19 cellular contexts compared by ENCODE assay signal in the genomic region with DNA sequence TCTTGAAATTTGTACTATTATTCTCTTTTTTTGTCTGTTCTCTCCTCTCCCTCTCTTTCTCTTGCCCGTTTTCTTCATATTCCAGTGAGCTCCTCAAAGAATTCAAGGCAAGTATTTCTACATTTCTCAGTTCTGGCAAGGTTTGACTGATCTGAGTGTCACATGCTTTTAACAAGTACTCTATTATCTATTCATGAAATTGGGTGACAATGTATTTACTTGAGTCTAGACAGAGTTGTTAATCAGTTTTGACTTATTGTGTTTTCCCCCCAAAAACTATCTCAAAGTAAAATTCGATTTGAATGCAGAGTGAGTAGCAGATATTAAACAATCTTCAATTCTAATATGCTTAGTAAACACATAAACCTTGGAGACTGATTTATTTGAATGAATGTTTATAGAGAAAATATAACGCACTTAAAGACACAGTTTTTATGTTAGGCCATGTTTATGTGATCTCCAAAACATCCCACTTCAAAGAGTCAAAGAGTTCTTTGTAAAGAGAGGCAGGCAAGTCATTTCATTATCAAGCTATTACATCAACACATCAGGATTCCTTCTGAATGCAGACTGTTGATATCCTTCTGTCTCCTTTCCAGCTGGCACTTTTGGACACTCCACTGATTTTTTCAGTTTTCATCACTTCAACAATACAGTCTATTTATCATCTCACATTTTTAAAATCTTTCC.
DNase-seq lines count a peak whose midpoint lies in the region; ATAC-seq and TF ChIP-seq lines count a peak whose summit lies in the region.
"Had no signal": no experiment of that assay in that cellular context is flagged by ENCODE, and none has a peak within 500 bp of the region (broad histone marks: within the 10 kb centered on the region; RNA-seq: fewer than 3 reads in every experiment).

No MANE protein-coding gene starts in this region.

- no peaks in the 10 kb centered on the region for H3K9me3 Mint-ChIP-seq in mesothelial cell of epicardium

- no peak for ATAC-seq in GM19035 (IDR thresholded peaks at IDR 0.05; ENCODE audit: unreplicated experiment)
- ATAC-seq: Right ventricle myocardium inferior had no signal

- no peak for TF ChIP-seq CTCF in mesothelial cell of epicardium (IDR thresholded peaks at IDR 0.05; ENCODE audit: unreplicated experiment)

- no peaks in the 10 kb centered on the region for H3K27me3 Mint-ChIP-seq in mesothelial cell of epicardium (ENCODE audit: low read depth)
- H3K27me3 Mint-ChIP-seq: B cell had no signal

- H3K4me1 Mint-ChIP-seq in mesothelial cell of epicardium = peaks cover 5% of the 10 kb centered on the region
- H3K4me1 Mint-ChIP-seq: B cell, CD14-positive monocyte had no signal

- in situ Hi-C loops in SK-MEL-5 (cut with HindIII; ENCODE audit: low pct_unique_long_range_greater_than_20kb, low sequenced_read_pairs) = no loop called here

- no peak overlapping the region for H3K27ac Mint-ChIP-seq in mesothelial cell of epicardium
- H3K27ac Mint-ChIP-seq: B cell, CD14-positive monocyte had no signal

- no peak overlapping the region for H3K4me3 Mint-ChIP-seq in mesothelial cell of epicardium
- H3K4me3 Mint-ChIP-seq: B cell, CD14-positive monocyte had no signal

- DNase-seq in COLO829 (ENCODE audit: low spot score) = peak; percentile 33
- peak; percentile 91 for DNase-seq in SK-MEL-5 (ENCODE audit: low read depth, low spot score)
- DNase-seq in left kidney (ENCODE audit: low read depth, low spot score) = peak; percentile 4
- DNase-seq in putamen (ENCODE audit: low spot score) = peak; percentile 75
- no peak for DNase-seq in mesothelial cell of epicardium (ENCODE audit: low spot score in 2 of 2, unreplicated experiment in 2 of 2)
- no peak for DNase-seq in DMS53 treated with DMSO at 0.1 percent for 48 hours (lab: John Stamatoyannopoulos, UW; ENCODE audit: unreplicated experiment)
- DNase-seq: DMS79, Kasumi-1, MG63, NCI-H1417, NCI-H1694 treated with DMSO at 0.1 percent for 48 hours, NCI-H2081 treated with DMSO at 0.1 percent for 48 hours, NCI-H2171 treated with DMSO at 0.1 percent for 48 hours, NCI-H524 treated with DMSO at 0.1 percent for 48 hours, SW 1271 had no signal

- no peaks in the 10 kb centered on the region for H3K36me3 Mint-ChIP-seq in mesothelial cell of epicardium
- H3K36me3 Mint-ChIP-seq: CD14-positive monocyte had no signal

Comparison
In these comparisons a context has a peak if more than half of its experiments do, and no peak if none do; other contexts are left out.
1. DNase-seq: peak in COLO829 (single experiment), SK-MEL-5 (single experiment), left kidney (single experiment) and putamen (single experiment); none in mesothelial cell of epicardium (0 of 2) and DMS53 treated with DMSO at 0.1 percent for 48 hours (single experiment).